In genomic region chr17:63882626-63883126, GRCh38 we compare ENCODE assay signal across 20 cellular contexts. TPM values are rescaled to one million over a fixed set of nuclear protein-coding genes. Genes with fewer than 3 reads are reported as not detected.
"Had no signal": no experiment of that assay in that cellular context is flagged by ENCODE, and none has a peak within 500 bp of the region (broad histone marks: within the 10 kb centered on the region; RNA-seq: fewer than 3 reads in every experiment).

No MANE protein-coding gene starts in this region.

RNA-seq across cellular contexts. Expression of gene GH2, which starts 0.9 kb away (rescaled TPM):
- total RNA-seq: activated B cell treated with CpG ODN at 0.5 μM for 24 hours; activated CD8-positive, alpha-beta T cell treated with anti-CD3 and anti-CD28 coated beads for 36 hours; activated naive CD4-positive, alpha-beta T cell treated with anti-CD3 and anti-CD28 coated beads for 36 hours; activated naive CD8-positive, alpha-beta T cell treated with anti-CD3 and anti-CD28 coated beads, Interleukin-2, amount 10 ng/mL, durations not matched to agents 7 days and 5 days; activated T-helper 1 cell treated with anti-CD3 and anti-CD28 coated beads, Interleukin-12 subunit alpha, Interleukin-12 subunit beta, Interleukin-2, Interleukin-4 antibody, amounts not matched to agents 30 ng/mL and 10 ng/mL and 1 ng/mL, durations not matched to agents 14 hours and 24 hours and 36 hours; activated T-helper 2 cell treated with anti-CD3 and anti-CD28 coated beads, Interferon-gamma antibody, Interleukin-2, Interleukin-4, amounts not matched to agents 10 μg/mL and 5 μg/mL and 100 μg/mL, durations not matched to agents 14 hours and 24 hours and 36 hours; ascending aorta; breast epithelium; cardiac muscle cell; colonic mucosa; dermis microvascular lymphatic vessel endothelial cell; endothelial cell of umbilical vein; esophagus squamous epithelium; fibroblast of lung; fibroblast of villous mesenchyme; gastroesophageal sphincter; glomerular endothelial cell; heart right ventricle; T-helper 17 cell had no signal
- polyA plus RNA-seq: endothelial cell of umbilical vein, esophagus, fibroblast of lung, heart right ventricle had no signal

RNA-seq across cellular contexts. Expression of gene CSH2, which starts 9.2 kb away (rescaled TPM):
- total RNA-seq: activated B cell treated with CpG ODN at 0.5 μM for 24 hours; activated CD8-positive, alpha-beta T cell treated with anti-CD3 and anti-CD28 coated beads for 36 hours; activated naive CD4-positive, alpha-beta T cell treated with anti-CD3 and anti-CD28 coated beads for 36 hours; activated naive CD8-positive, alpha-beta T cell treated with anti-CD3 and anti-CD28 coated beads, Interleukin-2, amount 10 ng/mL, durations not matched to agents 7 days and 5 days; activated T-helper 1 cell treated with anti-CD3 and anti-CD28 coated beads, Interleukin-12 subunit alpha, Interleukin-12 subunit beta, Interleukin-2, Interleukin-4 antibody, amounts not matched to agents 30 ng/mL and 10 ng/mL and 1 ng/mL, durations not matched to agents 14 hours and 24 hours and 36 hours; activated T-helper 2 cell treated with anti-CD3 and anti-CD28 coated beads, Interferon-gamma antibody, Interleukin-2, Interleukin-4, amounts not matched to agents 10 μg/mL and 5 μg/mL and 100 μg/mL, durations not matched to agents 14 hours and 24 hours and 36 hours; ascending aorta; breast epithelium; cardiac muscle cell; colonic mucosa; dermis microvascular lymphatic vessel endothelial cell; endothelial cell of umbilical vein; esophagus squamous epithelium; fibroblast of lung; fibroblast of villous mesenchyme; glomerular endothelial cell; heart right ventricle had no signal
- polyA plus RNA-seq: cardiac muscle cell, endothelial cell of umbilical vein, esophagus, fibroblast of lung, heart right ventricle had no signal

RNA-seq across cellular contexts. Expression of gene CSH1, which starts 13.7 kb away (rescaled TPM):
- total RNA-seq: activated B cell treated with CpG ODN at 0.5 μM for 24 hours; activated CD8-positive, alpha-beta T cell treated with anti-CD3 and anti-CD28 coated beads for 36 hours; activated naive CD4-positive, alpha-beta T cell treated with anti-CD3 and anti-CD28 coated beads for 36 hours; activated naive CD8-positive, alpha-beta T cell treated with anti-CD3 and anti-CD28 coated beads, Interleukin-2, amount 10 ng/mL, durations not matched to agents 7 days and 5 days; activated T-helper 1 cell treated with anti-CD3 and anti-CD28 coated beads, Interleukin-12 subunit alpha, Interleukin-12 subunit beta, Interleukin-2, Interleukin-4 antibody, amounts not matched to agents 30 ng/mL and 10 ng/mL and 1 ng/mL, durations not matched to agents 14 hours and 24 hours and 36 hours; activated T-helper 2 cell treated with anti-CD3 and anti-CD28 coated beads, Interferon-gamma antibody, Interleukin-2, Interleukin-4, amounts not matched to agents 10 μg/mL and 5 μg/mL and 100 μg/mL, durations not matched to agents 14 hours and 24 hours and 36 hours; ascending aorta; breast epithelium; cardiac muscle cell; colonic mucosa; dermis microvascular lymphatic vessel endothelial cell; endothelial cell of umbilical vein; esophagus squamous epithelium; fibroblast of lung; fibroblast of villous mesenchyme; gastroesophageal sphincter; glomerular endothelial cell; heart right ventricle had no signal
- polyA plus RNA-seq: cardiac muscle cell, endothelial cell of umbilical vein, esophagus, fibroblast of lung, heart right ventricle had no signal

RNA-seq across cellular contexts. Expression of gene CSHL1, which starts 28.4 kb away (rescaled TPM):
- total RNA-seq: activated B cell treated with CpG ODN at 0.5 μM for 24 hours; activated CD8-positive, alpha-beta T cell treated with anti-CD3 and anti-CD28 coated beads for 36 hours; activated naive CD4-positive, alpha-beta T cell treated with anti-CD3 and anti-CD28 coated beads for 36 hours; activated naive CD8-positive, alpha-beta T cell treated with anti-CD3 and anti-CD28 coated beads, Interleukin-2, amount 10 ng/mL, durations not matched to agents 7 days and 5 days; activated T-helper 1 cell treated with anti-CD3 and anti-CD28 coated beads, Interleukin-12 subunit alpha, Interleukin-12 subunit beta, Interleukin-2, Interleukin-4 antibody, amounts not matched to agents 30 ng/mL and 10 ng/mL and 1 ng/mL, durations not matched to agents 14 hours and 24 hours and 36 hours; activated T-helper 2 cell treated with anti-CD3 and anti-CD28 coated beads, Interferon-gamma antibody, Interleukin-2, Interleukin-4, amounts not matched to agents 10 μg/mL and 5 μg/mL and 100 μg/mL, durations not matched to agents 14 hours and 24 hours and 36 hours; ascending aorta; breast epithelium; cardiac muscle cell; colonic mucosa; dermis microvascular lymphatic vessel endothelial cell; endothelial cell of umbilical vein; esophagus squamous epithelium; fibroblast of lung; fibroblast of villous mesenchyme; gastroesophageal sphincter; glomerular endothelial cell; heart right ventricle; T-helper 17 cell had no signal
- polyA plus RNA-seq: cardiac muscle cell, endothelial cell of umbilical vein, esophagus, fibroblast of lung, heart right ventricle had no signal

RNA-seq across cellular contexts. Expression of gene GH1, which starts 36.0 kb away (rescaled TPM):
- total RNA-seq: activated B cell treated with CpG ODN at 0.5 μM for 24 hours; activated CD8-positive, alpha-beta T cell treated with anti-CD3 and anti-CD28 coated beads for 36 hours; activated naive CD4-positive, alpha-beta T cell treated with anti-CD3 and anti-CD28 coated beads for 36 hours; activated naive CD8-positive, alpha-beta T cell treated with anti-CD3 and anti-CD28 coated beads, Interleukin-2, amount 10 ng/mL, durations not matched to agents 7 days and 5 days; activated T-helper 1 cell treated with anti-CD3 and anti-CD28 coated beads, Interleukin-12 subunit alpha, Interleukin-12 subunit beta, Interleukin-2, Interleukin-4 antibody, amounts not matched to agents 30 ng/mL and 10 ng/mL and 1 ng/mL, durations not matched to agents 14 hours and 24 hours and 36 hours; activated T-helper 2 cell treated with anti-CD3 and anti-CD28 coated beads, Interferon-gamma antibody, Interleukin-2, Interleukin-4, amounts not matched to agents 10 μg/mL and 5 μg/mL and 100 μg/mL, durations not matched to agents 14 hours and 24 hours and 36 hours; ascending aorta; breast epithelium; cardiac muscle cell; colonic mucosa; dermis microvascular lymphatic vessel endothelial cell; endothelial cell of umbilical vein; esophagus squamous epithelium; fibroblast of lung; fibroblast of villous mesenchyme; gastroesophageal sphincter; glomerular endothelial cell; heart right ventricle; T-helper 17 cell had no signal
- polyA plus RNA-seq: cardiac muscle cell, endothelial cell of umbilical vein, esophagus, fibroblast of lung, heart right ventricle had no signal
